8 cellular contexts compared by ENCODE assay signal in genomic region chr14:50260511-50260910, GRCh38. TPM values are rescaled to one million over a fixed set of nuclear protein-coding genes. Genes with fewer than 3 reads are reported as not detected.
DNase-seq lines count a peak whose midpoint lies in the region; ATAC-seq and TF ChIP-seq lines count a peak whose summit lies in the region.

No MANE protein-coding gene starts in this region.

- H3K4me1 ChIP-seq in Caco-2, result no peaks in the 10 kb centered on the region
- H3K4me1 ChIP-seq in esophagus muscularis mucosa, result no peaks in the 10 kb centered on the region
- H3K4me1 ChIP-seq in parathyroid adenoma, result no peaks in the 10 kb centered on the region

- H3K4me3 ChIP-seq in Caco-2 (ENCODE audit: low read depth, low read length) (no peak overlapping the region), esophagus muscularis mucosa (no peak overlapping the region), parathyroid adenoma (ENCODE audit: low read depth, low read length) (no peak overlapping the region)

- CTCF ChIA-PET in Caco-2 (lab: Charles Lee), result no interaction called here

- no peak overlapping the region for H2AFZ ChIP-seq in parathyroid adenoma

- no peaks in the 10 kb centered on the region for H3K9me3 Mint-ChIP-seq in Caco-2 (ENCODE audit: unreplicated experiment)

- no peaks in the 10 kb centered on the region for H3K27me3 ChIP-seq in Caco-2 (replicated peaks; ENCODE audit: control insufficient read depth, insufficient read depth, low read length)
- H3K27me3 ChIP-seq in esophagus muscularis mucosa, result no peaks in the 10 kb centered on the region
- H3K27me3 ChIP-seq in parathyroid adenoma (ENCODE audit: control insufficient read depth, insufficient read depth, low read length), result no peaks in the 10 kb centered on the region

- TF ChIP-seq CTCF in Caco-2 (IDR thresholded peaks at IDR 0.05; ENCODE audit: insufficient read depth in 1 of 2, low read depth in 1 of 2, low read length in 1 of 2, severe bottlenecking in 1 of 2, unreplicated experiment in 1 of 2), result peak; percentile 37 to 49
- peak; percentile 36 to 55 (median 46) for TF ChIP-seq CTCF in esophagus muscularis mucosa (IDR thresholded peaks at IDR 0.05)
- TF ChIP-seq CTCF in parathyroid adenoma (IDR thresholded peaks at IDR 0.05), result peak; percentile 42

- no TSS peak for BruUV-seq in Caco-2 (replicated peaks; lab: Mats Ljungman, UMichigan)

- H3K27me3 Mint-ChIP-seq in Caco-2 (ENCODE audit: insufficient read depth, unreplicated experiment), result no peaks in the 10 kb centered on the region

- no peaks in the 10 kb centered on the region for H3K79me2 ChIP-seq in parathyroid adenoma

- H3K4me2 ChIP-seq in parathyroid adenoma (ENCODE audit: low read length), result no peak overlapping the region

- intact Hi-C loops in Caco-2 (cut with micrococcal nuclease; ENCODE audit: unreplicated experiment), result no loop called here
- intact Hi-C loops in esophagus muscularis mucosa (cut with DNase I), result no loop called here

- no peak for TF ChIP-seq POLR2A in esophagus muscularis mucosa (IDR thresholded peaks at IDR 0.05; ENCODE audit: low read depth)

- ATAC-seq in GM18907 (IDR thresholded peaks at IDR 0.05; ENCODE audit: unreplicated experiment) (peak; percentile 49), HG03135 (IDR thresholded peaks at IDR 0.05; ENCODE audit: unreplicated experiment) (no peak)

- no peak overlapping the region for H3K4me3 Mint-ChIP-seq in Caco-2 (ENCODE audit: unreplicated experiment)

- H3K9me3 ChIP-seq in Caco-2, result no peaks in the 10 kb centered on the region
- no peaks in the 10 kb centered on the region for H3K9me3 ChIP-seq in esophagus muscularis mucosa
- no peaks in the 10 kb centered on the region for H3K9me3 ChIP-seq in parathyroid adenoma (ENCODE audit: control insufficient read depth, low read length)

- POLR2A ChIA-PET in Caco-2 (lab: Charles Lee), result no interaction called here

- TF ChIP-seq EP300 in esophagus muscularis mucosa (IDR thresholded peaks at IDR 0.05), result no peak

- DNase-seq in Caco-2 (peak in 1 of 2 experiments; percentile 27), RKO (ENCODE audit: low spot score) (peak; percentile 36), esophagus muscularis mucosa (ENCODE audit: extremely low spot score) (no peak), islet precursor cell (no peak), NCI-H2171 (lab: John Stamatoyannopoulos, UW) (no peak)

- H3K27ac Mint-ChIP-seq in Caco-2 (ENCODE audit: unreplicated experiment), result no peak overlapping the region

- 44% methylated on average over 3 of the region's 3 CpGs for WGBS in esophagus muscularis mucosa

- H3K4me1 Mint-ChIP-seq in Caco-2 (ENCODE audit: low read depth, unreplicated experiment), result no peaks in the 10 kb centered on the region

- no peaks in the 10 kb centered on the region for H3K36me3 ChIP-seq in Caco-2 (ENCODE audit: control insufficient read depth, insufficient read depth, low read length)
- H3K36me3 ChIP-seq in esophagus muscularis mucosa, result peaks cover 0 to 6% (median 3%) of the 10 kb centered on the region in 4 donors
- H3K36me3 ChIP-seq in parathyroid adenoma (ENCODE audit: control insufficient read depth, insufficient read depth, low read length), result no peaks in the 10 kb centered on the region

- H3K36me3 Mint-ChIP-seq in Caco-2 (ENCODE audit: insufficient read depth, unreplicated experiment), result peaks cover 14% of the 10 kb centered on the region

- no peak overlapping the region for H3K9ac ChIP-seq in parathyroid adenoma

- H3K27ac ChIP-seq in esophagus muscularis mucosa (replicated peaks in 1 of 4), result no peak overlapping the region
- no peak overlapping the region for H3K27ac ChIP-seq in parathyroid adenoma

RNA-seq across cellular contexts. Expression of gene SOS2, which starts 29.1 kb away (rescaled TPM):
- total RNA-seq in Caco-2 (2022) (13.0 and 13.9 TPM in 2 replicates), esophagus muscularis mucosa (10 to 100 TPM; 40.1 to 59.8 (median 46.7) TPM)

RNA-seq across cellular contexts. Expression of gene L2HGDH, which starts 51.5 kb away (rescaled TPM):
- 25.0 and 27.6 TPM in 2 replicates for total RNA-seq in Caco-2 (2022)
- total RNA-seq in esophagus muscularis mucosa, result 10 to 100 TPM in 1 of 4 donors, 1 to 10 TPM in 3; 4.0 to 12.2 (median 7.7) TPM

RNA-seq across cellular contexts. Expression of gene DMAC2L, which starts 51.6 kb away (rescaled TPM):
- total RNA-seq in Caco-2 (2022) (25.8 and 27.6 TPM in 2 replicates), esophagus muscularis mucosa (10 to 100 TPM in 3 of 4 donors, 1 to 10 TPM in 1; 9.9 to 33.6 (median 14.6) TPM)
